ENCODE assay signal across 17 cellular contexts in genomic region chr7:128100949-128101713, GRCh38.
DNase-seq lines count a peak whose midpoint lies in the region; ATAC-seq and TF ChIP-seq lines count a peak whose summit lies in the region.
"Had no signal": no experiment of that assay in that cellular context is flagged by ENCODE, and none has a peak within 500 bp of the region (broad histone marks: within the 10 kb centered on the region; RNA-seq: fewer than 3 reads in every experiment).

No MANE protein-coding gene starts in this region.

- no peaks in the 10 kb centered on the region for H3K36me3 ChIP-seq in right atrium auricular region
- no peaks in the 10 kb centered on the region for H3K36me3 ChIP-seq in colonic mucosa

- H3K4me3 Mint-ChIP-seq in T-helper 17 cell: no peak overlapping the region
- H3K4me3 Mint-ChIP-seq in endothelial cell (ENCODE audit: unreplicated experiment): peak overlapping the region; percentile 67

- no peaks in the 10 kb centered on the region for H3K9me3 Mint-ChIP-seq in endothelial cell (ENCODE audit: unreplicated experiment)

- H3K27ac Mint-ChIP-seq in T-helper 17 cell (peak overlapping the region; percentile 73), endothelial cell (ENCODE audit: unreplicated experiment) (peak overlapping the region; percentile 50)

- H3K36me3 Mint-ChIP-seq in T-helper 17 cell (ENCODE audit: low read depth) (peaks cover 2% of the 10 kb centered on the region), endothelial cell (ENCODE audit: low read depth, unreplicated experiment) (peaks cover 16% of the 10 kb centered on the region)

- H3K27me3 ChIP-seq in right atrium auricular region: no peaks in the 10 kb centered on the region
- peaks cover 18% of the 10 kb centered on the region for H3K27me3 ChIP-seq in colonic mucosa

- no peak overlapping the region for H3K9ac ChIP-seq in colonic mucosa (ENCODE audit: low read depth in 2 of 2, low read length in 2 of 2)
- H3K9ac ChIP-seq: parathyroid adenoma had no signal

- H3K27ac ChIP-seq in right atrium auricular region (no peak overlapping the region), colonic mucosa (no peak overlapping the region)
- H3K27ac ChIP-seq: heart right ventricle, parathyroid adenoma had no signal

- H3K4me3 ChIP-seq in right atrium auricular region (no peak overlapping the region), colonic mucosa (no peak overlapping the region)
- H3K4me3 ChIP-seq: heart right ventricle had no signal

- peaks cover 0 to 18% of the 10 kb centered on the region in 2 donors for H3K4me1 ChIP-seq in right atrium auricular region
- no peaks in the 10 kb centered on the region for H3K4me1 ChIP-seq in colonic mucosa

- DNase-seq in left ventricle myocardium superior: peak; percentile 19
- DNase-seq in right atrium auricular region (ENCODE audit: low spot score): no peak
- no peak for DNase-seq in T-helper 17 cell
- no peak for DNase-seq in endothelial cell (ENCODE audit: low spot score)
- DNase-seq in colonic mucosa: no peak
- DNase-seq: activated gamma-delta T cell; GOT3; heart right ventricle; islet precursor cell; NCI-H187; NCI-H510A treated with DMSO at 0.1 percent for 48 hours; OCI-M1; stimulated activated naive CD4-positive, alpha-beta T cell treated with Interleukin-2 at 50 U/mL for 16 hours had no signal

- H3K9me3 ChIP-seq in right atrium auricular region (no peaks in the 10 kb centered on the region), T-helper 17 cell (ENCODE audit: control insufficient read depth, low read length, poor library complexity, severe bottlenecking) (no peaks in the 10 kb centered on the region), colonic mucosa (no peaks in the 10 kb centered on the region)
- H3K9me3 ChIP-seq: heart right ventricle had no signal

- intact Hi-C loops in left ventricle myocardium superior (cut with micrococcal nuclease) (no loop called here), colonic mucosa (cut with DNase I) (no loop called here)

- H3K27me3 Mint-ChIP-seq in T-helper 17 cell: no peaks in the 10 kb centered on the region
- H3K27me3 Mint-ChIP-seq in endothelial cell (ENCODE audit: unreplicated experiment): peaks cover 37% of the 10 kb centered on the region

- TF ChIP-seq CTCF in right atrium auricular region (IDR thresholded peaks at IDR 0.05) (no peak), endothelial cell (IDR thresholded peaks at IDR 0.05; ENCODE audit: unreplicated experiment) (no peak), colonic mucosa (IDR thresholded peaks at IDR 0.05) (no peak)

- H3K4me1 Mint-ChIP-seq in T-helper 17 cell (peaks cover 14% of the 10 kb centered on the region), endothelial cell (ENCODE audit: unreplicated experiment) (peaks cover 22% of the 10 kb centered on the region)

- ATAC-seq in left ventricle myocardium superior (no peak), T-helper 17 cell (no peak), GM18867 (IDR thresholded peaks at IDR 0.05; ENCODE audit: unreplicated experiment) (no peak), GM19463 (IDR thresholded peaks at IDR 0.05; ENCODE audit: unreplicated experiment) (no peak), HG02642 (IDR thresholded peaks at IDR 0.05; ENCODE audit: poor library complexity, unreplicated experiment) (no peak)
- ATAC-seq: heart right ventricle had no signal
